Comparison of ENCODE assay signal across 10 cellular contexts in genomic region chr14:104694475-104694950, GRCh38. TPM values are rescaled to one million over a fixed set of nuclear protein-coding genes. Genes with fewer than 3 reads are reported as not detected.
DNase-seq lines count a peak whose midpoint lies in the region; ATAC-seq, FAIRE-seq and TF ChIP-seq lines count a peak whose summit lies in the region.
"Had no signal": no experiment of that assay in that cellular context is flagged by ENCODE, and none has a peak within 500 bp of the region (broad histone marks: within the 10 kb centered on the region; RNA-seq: fewer than 3 reads in every experiment).

No MANE protein-coding gene starts in this region.

- BruUV-seq in Calu3 (replicated peaks; lab: Mats Ljungman, UMichigan) = no TSS peak

- H3K36me3 ChIP-seq in gastrocnemius medialis = no peaks in the 10 kb centered on the region

- TF ChIP-seq CTCF in gastrocnemius medialis (IDR thresholded peaks at IDR 0.05 in 4 of 5, conservative IDR thresholded peaks at IDR 0.05 in 1 of 5) = no peak
- no peak for TF ChIP-seq CTCF in Calu3 (IDR thresholded peaks at IDR 0.05; ENCODE audit: unreplicated experiment)

- no peak overlapping the region for H3K4me3 ChIP-seq in gastrocnemius medialis

- FAIRE-seq in RCC 7860 (lab: Jason Lieb, UNC) (no peak), frontal cortex (lab: Jason Lieb, UNC) (no peak)
- FAIRE-seq: GM12892 had no signal

- H3K4me1 Mint-ChIP-seq in Calu3 (ENCODE audit: low read depth, unreplicated experiment) = peaks cover 16% of the 10 kb centered on the region

- in situ Hi-C loops in gastrocnemius medialis (cut with MboI; ENCODE audit: low sequenced_read_pairs in 4 of 4) = no loop called here

- no peaks in the 10 kb centered on the region for H3K27me3 ChIP-seq in gastrocnemius medialis

- intact Hi-C loops in gastrocnemius medialis (cut with DNase I; ENCODE audit: low total_unique reads) = no loop called here
- intact Hi-C loops in Calu3 (cut with micrococcal nuclease; ENCODE audit: unreplicated experiment) = no loop called here

- H3K27me3 Mint-ChIP-seq in Calu3 (ENCODE audit: unreplicated experiment) = no peaks in the 10 kb centered on the region

- no peak for TF ChIP-seq POLR2A in gastrocnemius medialis (IDR thresholded peaks at IDR 0.05)

- DNase-seq in H4 (ENCODE audit: low spot score) = peak; percentile 27
- peak; percentile 56 for DNase-seq in RCC 7860 (ENCODE audit: low spot score)
- DNase-seq in frontal cortex (ENCODE audit: low spot score in 2 of 2) = peak; percentile 70 to 83
- no peak for DNase-seq in gastrocnemius medialis
- no peak for DNase-seq in stimulated activated CD8-positive, alpha-beta memory T cell treated with anti-CD3 and anti-CD28 coated beads, Interleukin-4, amount 100 ng/mL, for 48 hours
- no peak for DNase-seq in Calu3
- DNase-seq in activated gamma-delta T cell (lab: John Stamatoyannopoulos, UW) = no peak
- DNase-seq: NCI-H524 had no signal

- no peak overlapping the region for H3K4me3 Mint-ChIP-seq in Calu3 (ENCODE audit: low read depth, unreplicated experiment)

- H3K4me1 ChIP-seq in gastrocnemius medialis = peaks cover 21 to 38% of the 10 kb centered on the region in 2 donors

- no peaks in the 10 kb centered on the region for H3K9me3 Mint-ChIP-seq in Calu3 (ENCODE audit: low read depth, unreplicated experiment)

- CTCF ChIA-PET in Calu3 (lab: Charles Lee) = interaction anchor here (0.6 kb wide), 1 partner anchor 415 kb away, joined by 3 read pairs; no protein-coding TSS in a partner anchor

- H3K9me3 ChIP-seq in gastrocnemius medialis = no peaks in the 10 kb centered on the region

- H3K27ac Mint-ChIP-seq in Calu3 (ENCODE audit: unreplicated experiment) = no peak overlapping the region

- peaks cover 68% of the 10 kb centered on the region for H3K36me3 Mint-ChIP-seq in Calu3 (ENCODE audit: insufficient read depth, unreplicated experiment)

- ATAC-seq in gastrocnemius medialis (no peak), HG03520 (IDR thresholded peaks at IDR 0.05; ENCODE audit: unreplicated experiment) (no peak)

- peak overlapping the region in 3 of 4 donors; percentile 60 to 67 (median 64) for H3K27ac ChIP-seq in gastrocnemius medialis

RNA-seq across cellular contexts. Expression of gene INF2, which starts 5.1 kb away (rescaled TPM):
- total RNA-seq in H4 (2014; rRNA removed; shearing (Covaris generic)) = 13.0 and 16.3 TPM in 2 replicates
- total RNA-seq in frontal cortex (5.3 TPM), gastrocnemius medialis (10 to 100 TPM; 11.6 to 34.6 (median 19.7) TPM), Calu3 (2022) (208 and 220 TPM in 2 replicates)

RNA-seq across cellular contexts. Expression of gene ADSS1, which starts 29.5 kb away (rescaled TPM):
- 3.7 and 4.0 TPM in 2 replicates for total RNA-seq in H4 (2014; rRNA removed; shearing (Covaris generic))
- total RNA-seq in frontal cortex (1.6 TPM), gastrocnemius medialis (100 to 1,000 TPM; 165 to 577 (median 232) TPM), Calu3 (2022) (8.6 and 10.0 TPM in 2 replicates)

RNA-seq across cellular contexts. Expression of gene SIVA1, which starts 58.4 kb away (rescaled TPM):
- 286 and 381 TPM in 2 replicates for total RNA-seq in H4 (2014; rRNA removed; shearing (Covaris generic))
- total RNA-seq in frontal cortex (20.4 TPM), gastrocnemius medialis (100 to 1,000 TPM; 228 to 357 (median 264) TPM), Calu3 (2022) (72.3 and 73.3 TPM in 2 replicates)

Comparison
In these comparisons a context has a peak if more than half of its experiments do, and no peak if none do; other contexts are left out.
1. DNase-seq: peak in H4 (single experiment), RCC 7860 (single experiment) and frontal cortex (2 of 2); none in gastrocnemius medialis (0 of 2), stimulated activated CD8-positive, alpha-beta memory T cell treated with anti-CD3 and anti-CD28 coated beads, Interleukin-4, amount 100 ng/mL, for 48 hours (single experiment), Calu3 (single experiment) and activated gamma-delta T cell (single experiment).
2. RNA of gene ADSS1, which starts 29.5 kb away (total RNA-seq): 165 to 577 TPM in gastrocnemius medialis; 8.6 to 10.0 TPM in Calu3, 3.7 to 4.0 TPM in H4 and 1.6 TPM in frontal cortex (single experiment); every median in the first group is over 10 times any median in the second.